8 cellular contexts compared by ENCODE assay signal in genomic region chr11:126352934-126353801, GRCh38. TPM values are rescaled to one million over a fixed set of nuclear protein-coding genes. Genes with fewer than 3 reads are reported as not detected.
DNase-seq lines count a peak whose midpoint lies in the region; ATAC-seq and TF ChIP-seq lines count a peak whose summit lies in the region.

No MANE protein-coding gene starts in this region.

- no peak overlapping the region for H3K4me3 Mint-ChIP-seq in T-helper 17 cell

- CTCF ChIA-PET in HEK293T (lab: Yijun Ruan, JAX) = no interaction called here

- 74 to 81% methylated on average over 4 of the region's 4 CpGs for WGBS in testis, 2 donors

- TF ChIP-seq POLR2A in testis (IDR thresholded peaks at IDR 0.05) = no peak

- no peak overlapping the region for H3K4me3 ChIP-seq in testis

- TF ChIP-seq CTCF in AG09319 (IDR thresholded peaks at IDR 0.05; ENCODE audit: low read depth, low read length) = no peak
- no peak for TF ChIP-seq CTCF in testis (IDR thresholded peaks at IDR 0.05)

- DNase-seq in AG09319 (ENCODE audit: extremely low read depth, low read depth) (peak; percentile 37), HEK293T (ENCODE audit: extremely low spot score) (no peak), T-helper 17 cell (no peak), fibroblast of peridontal ligament (ENCODE audit: extremely low read depth) (peak; percentile 61), testis (no peak)
- no peak for DNase-seq in NK-92 treated with Interleukin-12 subunit alpha and Interleukin-12 subunit beta, amount 100 ng/mL, for 24 hours (lab: John Stamatoyannopoulos, UW)

- H3K4me1 ChIP-seq in testis = peaks cover 67% of the 10 kb centered on the region

- H3K27me3 Mint-ChIP-seq in T-helper 17 cell = no peaks in the 10 kb centered on the region

- H3K36me3 Mint-ChIP-seq in T-helper 17 cell (ENCODE audit: low read depth) = peaks cover 2% of the 10 kb centered on the region

- H3K27ac ChIP-seq in testis = peak overlapping the region in 1 of 2 donors; percentile 41

- H3K9me3 ChIP-seq in T-helper 17 cell (ENCODE audit: control insufficient read depth, low read length, poor library complexity, severe bottlenecking) (no peaks in the 10 kb centered on the region), testis (no peaks in the 10 kb centered on the region)

- ATAC-seq in T-helper 17 cell (no peak), GM18517 (IDR thresholded peaks at IDR 0.05; ENCODE audit: unreplicated experiment) (no peak), HG02798 (IDR thresholded peaks at IDR 0.05; ENCODE audit: poor library complexity, unreplicated experiment) (no peak)

- POLR2A ChIA-PET in HEK293T (lab: Yijun Ruan, JAX) = interaction anchor here (1.4 kb wide), 1 partner anchor 11 kb away, joined by 3 read pairs; no protein-coding TSS in a partner anchor

- no peaks in the 10 kb centered on the region for H3K36me3 ChIP-seq in testis (ENCODE audit: low read depth, missing control alignments)

- H3K27ac Mint-ChIP-seq in T-helper 17 cell = peak overlapping the region; percentile 62

- H3K27me3 ChIP-seq in testis = no peaks in the 10 kb centered on the region

- H3K4me1 Mint-ChIP-seq in T-helper 17 cell = peaks cover 26% of the 10 kb centered on the region

- intact Hi-C loops in testis (cut with DNase I; ENCODE audit: low total_unique reads) = no loop called here

TF ChIP-seq in HEK293T, 16 proteins besides CTCF, POLR2A, EP300 and RAD21:
- TF ChIP-seq NFRKB (IDR thresholded peaks at IDR 0.05) (no peak), L3MBTL2 (conservative IDR thresholded peaks at IDR 0.05) (peak; percentile 61), PKNOX1 (IDR thresholded peaks at IDR 0.05) (no peak), CTBP1 (IDR thresholded peaks at IDR 0.05; ENCODE audit: borderline replicate concordance) (no peak)
TF ChIP-seq in HEK293T: peak in this region for 1.

RNA-seq across cellular contexts. Expression of gene ST3GAL4, which starts 2.3 kb away (rescaled TPM):
- total RNA-seq in T-helper 17 cell (1 to 10 TPM; 3.0 to 4.8 TPM), testis (100 to 1,000 TPM; 212 to 221 TPM)
- polyA plus RNA-seq in testis (ENCODE audit: insufficient read depth, low read depth, low replicate concordance) = 102 TPM

RNA-seq across cellular contexts. Expression of gene DCPS, which starts 49.3 kb away (rescaled TPM):
- 10 to 100 TPM; 12.1 to 14.9 TPM for total RNA-seq in T-helper 17 cell
- 10 to 100 TPM; 16.9 to 20.9 TPM for total RNA-seq in testis
- 16.8 TPM for polyA plus RNA-seq in testis (ENCODE audit: insufficient read depth, low read depth, low replicate concordance)

Comparison
In these comparisons a context has a peak if more than half of its experiments do, and no peak if none do; other contexts are left out.
1. DNase-seq: peak in AG09319 (single experiment) and fibroblast of peridontal ligament (single experiment); none in HEK293T (single experiment), T-helper 17 cell (0 of 3), testis (single experiment) and NK-92 treated with Interleukin-12 subunit alpha and Interleukin-12 subunit beta, amount 100 ng/mL, for 24 hours (single experiment).
2. RNA of gene ST3GAL4, which starts 2.3 kb away (total RNA-seq): 212 to 221 TPM in testis; 3.0 to 4.8 TPM in T-helper 17 cell; every median in the first group is over 10 times any median in the second.